ENCODE assay signal across 8 cellular contexts in genomic region chr20:60137657-60138245, GRCh38.
DNase-seq lines count a peak whose midpoint lies in the region; ATAC-seq and TF ChIP-seq lines count a peak whose summit lies in the region.

No MANE protein-coding gene starts in this region.

- ATAC-seq in HG03460 (IDR thresholded peaks at IDR 0.05; ENCODE audit: unreplicated experiment) = peak; percentile 64
- peak; percentile 40; the same call in 2 of the 3 replicates for ATAC-seq in RWPE2 (ENCODE audit: low read depth)
- ATAC-seq in natural killer cell treated with Interleukin-12 subunit alpha and Interleukin-12 subunit beta and Interleukin-15 and Interleukin-18, amount 100 ng/mL, for 72 hours = peak; percentile 52 to 75
- ATAC-seq in GM19324 (IDR thresholded peaks at IDR 0.05; ENCODE audit: low FRiP score, unreplicated experiment) = no peak

- no peaks in the 10 kb centered on the region for H3K27me3 Mint-ChIP-seq in natural killer cell treated with Interleukin-12 subunit alpha and Interleukin-12 subunit beta and Interleukin-15 and Interleukin-18, amount 100 ng/mL, for 72 hours

- H3K9me3 Mint-ChIP-seq in natural killer cell treated with Interleukin-12 subunit alpha and Interleukin-12 subunit beta and Interleukin-15 and Interleukin-18, amount 100 ng/mL, for 72 hours = no peaks in the 10 kb centered on the region

- H3K9ac ChIP-seq in colonic mucosa (ENCODE audit: low read depth in 2 of 2, low read length in 2 of 2) = no peak overlapping the region

- DNase-seq in ELR (ENCODE audit: low read depth) = peak; percentile 37
- no peak for DNase-seq in RWPE2 (ENCODE audit: low spot score)
- peak; percentile 38 for DNase-seq in colonic mucosa
- DNase-seq in natural killer cell treated with Interleukin-12 subunit alpha and Interleukin-12 subunit beta and Interleukin-15 and Interleukin-18, amount 100 ng/mL, for 72 hours (ENCODE audit: low spot score) = peak; percentile 67
- no peak for DNase-seq in NCI-H2081 treated with DMSO at 0.1 percent for 48 hours (lab: John Stamatoyannopoulos, UW)
- no peak for DNase-seq in islet precursor cell

- H3K27ac Mint-ChIP-seq in natural killer cell treated with Interleukin-12 subunit alpha and Interleukin-12 subunit beta and Interleukin-15 and Interleukin-18, amount 100 ng/mL, for 72 hours = peak overlapping the region in 1 of 2 donors; percentile 77

- H3K36me3 Mint-ChIP-seq in natural killer cell treated with Interleukin-12 subunit alpha and Interleukin-12 subunit beta and Interleukin-15 and Interleukin-18, amount 100 ng/mL, for 72 hours = no peaks in the 10 kb centered on the region

- H3K4me1 ChIP-seq in RWPE2 (ENCODE audit: insufficient read depth, poor library complexity, severe bottlenecking) (no peaks in the 10 kb centered on the region), colonic mucosa (no peaks in the 10 kb centered on the region)

- H3K27ac ChIP-seq in RWPE2 (ENCODE audit: poor library complexity, severe bottlenecking) (no peak overlapping the region), colonic mucosa (no peak overlapping the region)

- H3K4me3 ChIP-seq in RWPE2 (ENCODE audit: severe bottlenecking) (peak overlapping the region; percentile 34), colonic mucosa (peak overlapping the region; percentile 43)

- no peaks in the 10 kb centered on the region for H3K36me3 ChIP-seq in RWPE2 (ENCODE audit: low read depth)
- no peaks in the 10 kb centered on the region for H3K36me3 ChIP-seq in colonic mucosa

- no peaks in the 10 kb centered on the region for H3K27me3 ChIP-seq in RWPE2 (ENCODE audit: insufficient read depth, poor library complexity, severe bottlenecking)
- H3K27me3 ChIP-seq in colonic mucosa = no peaks in the 10 kb centered on the region

- intact Hi-C loops in colonic mucosa (cut with DNase I) = no loop called here

- peak overlapping the region; percentile 48 for H3K4me3 Mint-ChIP-seq in natural killer cell treated with Interleukin-12 subunit alpha and Interleukin-12 subunit beta and Interleukin-15 and Interleukin-18, amount 100 ng/mL, for 72 hours

- peaks cover 9 to 41% of the 10 kb centered on the region in 2 donors for H3K4me1 Mint-ChIP-seq in natural killer cell treated with Interleukin-12 subunit alpha and Interleukin-12 subunit beta and Interleukin-15 and Interleukin-18, amount 100 ng/mL, for 72 hours (ENCODE audit: low read depth in 2 of 2)

- TF ChIP-seq CTCF in RWPE2 (IDR thresholded peaks at IDR 0.05; ENCODE audit: poor library complexity, severe bottlenecking) (peak; percentile 92), colonic mucosa (IDR thresholded peaks at IDR 0.05) (peak; percentile 40)

- H3K9me3 ChIP-seq in RWPE2 (ENCODE audit: severe bottlenecking) (no peaks in the 10 kb centered on the region), colonic mucosa (no peaks in the 10 kb centered on the region)

Comparison
In these comparisons a context has a peak if more than half of its experiments do, and no peak if none do; other contexts are left out.
1. DNase-seq: peak in ELR (single experiment), colonic mucosa (single experiment) and natural killer cell treated with Interleukin-12 subunit alpha and Interleukin-12 subunit beta and Interleukin-15 and Interleukin-18, amount 100 ng/mL, for 72 hours (single experiment); none in RWPE2 (single experiment), NCI-H2081 treated with DMSO at 0.1 percent for 48 hours (single experiment) and islet precursor cell (single experiment).